9 cellular contexts compared by ENCODE assay signal in the genomic region with DNA sequence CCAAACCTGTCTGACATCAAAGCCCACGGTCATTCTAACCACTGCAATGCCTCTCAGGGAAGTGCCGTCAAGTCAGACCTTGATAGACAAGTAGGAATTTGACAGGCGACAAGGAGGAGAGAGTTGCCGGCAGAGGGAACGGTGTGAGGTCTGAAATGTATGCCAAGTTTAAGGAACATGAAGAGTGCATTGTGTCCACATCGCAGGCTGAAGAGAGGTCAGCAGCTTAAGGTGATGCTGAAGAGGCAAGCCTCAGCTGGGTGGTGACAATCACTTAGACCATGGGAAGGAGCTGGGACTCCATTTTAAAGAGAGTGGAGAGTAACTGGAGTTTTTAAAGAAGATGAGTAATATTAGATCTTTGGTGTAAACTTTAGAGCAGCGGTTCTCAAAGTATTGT.
"Had no signal": no experiment of that assay in that cellular context is flagged by ENCODE, and none has a peak within 500 bp of the region (broad histone marks: within the 10 kb centered on the region; RNA-seq: fewer than 3 reads in every experiment).

No MANE protein-coding gene starts in this region.

- ATAC-seq: HCT116, HepG2 had no signal

- H3K9me3 Mint-ChIP-seq: HFFc6, IgD-negative memory B cell had no signal

- DNase-seq: GM23248, GOT3, H7, HFFc6 had no signal

- H3K4me3 ChIP-seq: GM23248, HAP-1 had no signal

- H3K36me3 ChIP-seq: HAP-1 had no signal

- H3K27ac Mint-ChIP-seq: HFFc6, IgD-negative memory B cell had no signal

- H3K4me3 Mint-ChIP-seq: HFFc6, IgD-negative memory B cell had no signal

- H3K36me3 Mint-ChIP-seq: IgD-negative memory B cell had no signal

- H3K27ac ChIP-seq: GM23248, HL-60 had no signal

- H3K9me3 ChIP-seq: HAP-1 had no signal
